Comparison of ENCODE assay signal across 21 cellular contexts in the genomic region with DNA sequence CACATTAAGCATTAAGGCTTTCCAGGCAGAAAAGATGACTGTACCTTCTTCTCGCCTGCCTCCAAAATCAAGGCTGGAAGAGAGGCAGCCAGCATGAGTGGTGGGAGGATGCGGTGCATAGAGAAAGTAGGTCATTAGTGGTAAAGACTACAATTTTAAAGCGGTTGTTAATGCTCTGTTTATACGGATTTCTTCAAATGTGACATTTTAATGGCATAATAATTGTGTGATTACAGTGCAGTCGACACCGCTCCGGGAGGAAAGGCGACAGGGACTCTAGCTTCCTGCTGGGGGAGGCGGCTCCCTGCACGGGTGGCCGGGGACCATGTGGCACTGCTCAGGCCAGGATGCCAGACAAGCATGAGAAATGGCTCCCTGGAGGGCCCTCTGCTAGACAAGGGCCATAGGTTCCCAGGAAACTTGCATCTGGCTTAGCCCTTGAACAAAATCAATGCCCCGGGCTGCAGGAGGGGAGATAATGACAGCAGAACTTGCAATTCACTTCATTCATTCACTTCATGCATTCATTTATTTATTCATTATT.
DNase-seq lines count a peak whose midpoint lies in the region; ATAC-seq and TF ChIP-seq lines count a peak whose summit lies in the region.
"Had no signal": no experiment of that assay in that cellular context is flagged by ENCODE, and none has a peak within 500 bp of the region (broad histone marks: within the 10 kb centered on the region; RNA-seq: fewer than 3 reads in every experiment).

No MANE protein-coding gene starts in this region.

- no peak overlapping the region for H3K27ac Mint-ChIP-seq in activated naive CD8-positive, alpha-beta T cell treated with anti-CD3 and anti-CD28 coated beads for 36 hours
- H3K27ac Mint-ChIP-seq: activated B cell treated with CpG ODN at 0.5 μM for 24 hours; stimulated activated memory B cell treated with anti-CD40 and anti-IgM and Interleukin-4, amounts not matched to agents 10 μg/mL and 1 μg/mL and 100 μg/mL, for 72 hours had no signal

- H3K27me3 ChIP-seq in adrenal gland (no peaks in the 10 kb centered on the region), neural cell (ENCODE audit: insufficient read depth, low read depth, low read length) (peaks cover 9% of the 10 kb centered on the region)

- H3K9me3 Mint-ChIP-seq in activated naive CD8-positive, alpha-beta T cell treated with anti-CD3 and anti-CD28 coated beads for 36 hours, result no peaks in the 10 kb centered on the region
- H3K9me3 Mint-ChIP-seq: activated B cell treated with CpG ODN at 0.5 μM for 24 hours; activated naive CD4-positive, alpha-beta T cell treated with anti-CD3 and anti-CD28 coated beads, Interleukin-2, amount 50 U/mL, for 72 hours; stimulated activated memory B cell treated with anti-CD40 and anti-IgM and Interleukin-4, amounts not matched to agents 10 μg/mL and 1 μg/mL and 100 μg/mL, for 72 hours had no signal

- peaks cover 0 to 8% of the 10 kb centered on the region in 2 donors for H3K4me1 ChIP-seq in adrenal gland (replicated peaks in 1 of 2)
- H3K4me1 ChIP-seq: upper lobe of right lung had no signal

- no peak overlapping the region for H2AFZ ChIP-seq in neural cell (ENCODE audit: low read depth, low read length)
- H2AFZ ChIP-seq: PC-9 had no signal

- no peaks in the 10 kb centered on the region for H3F3A ChIP-seq in neural cell (ENCODE audit: insufficient read depth, low read length, poor library complexity, severe bottlenecking)

- no peaks in the 10 kb centered on the region for H4K20me1 ChIP-seq in neural cell (ENCODE audit: insufficient read depth)

- H3K9me2 ChIP-seq in neural cell (ENCODE audit: insufficient read depth, low read length), result no peaks in the 10 kb centered on the region

- WGBS in adrenal gland, 4 donors, result 41 to 61% (median 52%) methylated on average over 12 of the region's 12 CpGs

- TF ChIP-seq CTCF in adrenal gland (IDR thresholded peaks at IDR 0.05) (no peak), neural cell (IDR thresholded peaks at IDR 0.05; ENCODE audit: poor library complexity, severe bottlenecking) (no peak)

- TF ChIP-seq RAD21 in neural cell (conservative IDR thresholded peaks at IDR 0.05), result peak; percentile 39

- H3K9ac ChIP-seq in neural cell (ENCODE audit: low read length), result no peak overlapping the region

- peak; percentile 15 for DNase-seq in DMS 273 (lab: John Stamatoyannopoulos, UW; ENCODE audit: unreplicated experiment)
- no peak for DNase-seq in DMS 273 treated with DMSO at 0.1 percent for 48 hours (lab: John Stamatoyannopoulos, UW)
- peak; percentile 68 to 86 for DNase-seq in NCI-H187 (lab: John Stamatoyannopoulos, UW)
- DNase-seq in adrenal gland, result peak in 5 of 7 donors; percentile 8 to 58 (median 23)
- no peak for DNase-seq in activated naive CD8-positive, alpha-beta T cell treated with anti-CD3 and anti-CD28 coated beads for 36 hours
- DNase-seq: activated B cell treated with CpG ODN at 0.5 μM for 24 hours; EL; kidney glomerular epithelial cell; NCI-H1105; NCI-H2171 treated with DMSO at 0.1 percent for 48 hours; PC-9; Right ventricle myocardium superior; stimulated activated CD4-positive, alpha-beta T cell treated with anti-CD3 and anti-CD28 coated beads, Interleukin-2, amount 100 ng/mL, for 48 hours; SW 1271; upper lobe of right lung had no signal

- H3K4me3 ChIP-seq in adrenal gland (no peak overlapping the region), neural cell (ENCODE audit: low read length) (peak overlapping the region; percentile 33)
- H3K4me3 ChIP-seq: PC-9, upper lobe of right lung had no signal

- no peak overlapping the region for H3K4me3 Mint-ChIP-seq in activated naive CD8-positive, alpha-beta T cell treated with anti-CD3 and anti-CD28 coated beads for 36 hours
- H3K4me3 Mint-ChIP-seq: activated B cell treated with CpG ODN at 0.5 μM for 24 hours; stimulated activated memory B cell treated with anti-CD40 and anti-IgM and Interleukin-4, amounts not matched to agents 10 μg/mL and 1 μg/mL and 100 μg/mL, for 72 hours had no signal

- H3K9me3 ChIP-seq in adrenal gland (replicated peaks in 1 of 3), result no peaks in the 10 kb centered on the region
- no peaks in the 10 kb centered on the region for H3K9me3 ChIP-seq in neural cell (ENCODE audit: low read length)
- H3K9me3 ChIP-seq: upper lobe of right lung had no signal

- H3K4me1 Mint-ChIP-seq in activated naive CD8-positive, alpha-beta T cell treated with anti-CD3 and anti-CD28 coated beads for 36 hours, result no peaks in the 10 kb centered on the region

- intact Hi-C loops in adrenal gland (cut with DNase I), result no loop called here

- TF ChIP-seq POLR2A in adrenal gland (IDR thresholded peaks at IDR 0.05), result no peak

- ATAC-seq in GM21528 (IDR thresholded peaks at IDR 0.05; ENCODE audit: low FRiP score, unreplicated experiment) (no peak), GM21367 (IDR thresholded peaks at IDR 0.05; ENCODE audit: unreplicated experiment) (no peak)
- ATAC-seq: activated naive CD4-positive, alpha-beta T cell treated with anti-CD3 and anti-CD28 coated beads, Interleukin-2, amount 50 U/mL, for 72 hours; stimulated activated memory B cell treated with anti-CD40 and anti-IgM and Interleukin-4, amounts not matched to agents 10 μg/mL and 1 μg/mL and 100 μg/mL, for 72 hours; upper lobe of right lung had no signal

- H3K36me3 ChIP-seq in adrenal gland (replicated peaks in 1 of 2), result no peaks in the 10 kb centered on the region
- no peaks in the 10 kb centered on the region for H3K36me3 ChIP-seq in neural cell (ENCODE audit: insufficient read depth, low read length)
- H3K36me3 ChIP-seq: upper lobe of right lung had no signal

- no peaks in the 10 kb centered on the region for H3K36me3 Mint-ChIP-seq in activated naive CD8-positive, alpha-beta T cell treated with anti-CD3 and anti-CD28 coated beads for 36 hours
- H3K36me3 Mint-ChIP-seq: activated naive CD4-positive, alpha-beta T cell treated with anti-CD3 and anti-CD28 coated beads, Interleukin-2, amount 50 U/mL, for 72 hours; stimulated activated memory B cell treated with anti-CD40 and anti-IgM and Interleukin-4, amounts not matched to agents 10 μg/mL and 1 μg/mL and 100 μg/mL, for 72 hours had no signal

- peak; percentile 95 for TF ChIP-seq EP300 in neural cell (conservative IDR thresholded peaks at IDR 0.05; ENCODE audit: poor library complexity, severe bottlenecking)

- no peak overlapping the region for H3K4me2 ChIP-seq in neural cell (ENCODE audit: low read length)
- H3K4me2 ChIP-seq: PC-9 had no signal

- H3K27ac ChIP-seq in adrenal gland (no peak overlapping the region), neural cell (ENCODE audit: low read length) (peak overlapping the region; percentile 70)
- H3K27ac ChIP-seq: 22Rv1, PC-9, upper lobe of right lung had no signal

- peaks cover 10% of the 10 kb centered on the region for H3K27me3 Mint-ChIP-seq in activated naive CD8-positive, alpha-beta T cell treated with anti-CD3 and anti-CD28 coated beads for 36 hours
- H3K27me3 Mint-ChIP-seq: activated B cell treated with CpG ODN at 0.5 μM for 24 hours; stimulated activated memory B cell treated with anti-CD40 and anti-IgM and Interleukin-4, amounts not matched to agents 10 μg/mL and 1 μg/mL and 100 μg/mL, for 72 hours had no signal

- no peaks in the 10 kb centered on the region for H3K79me2 ChIP-seq in neural cell (replicated peaks; ENCODE audit: insufficient read depth, low read length)

TF ChIP-seq in neural cell, 6 proteins besides CTCF, POLR2A, EP300 and RAD21:
- TF ChIP-seq, protein P1, sequence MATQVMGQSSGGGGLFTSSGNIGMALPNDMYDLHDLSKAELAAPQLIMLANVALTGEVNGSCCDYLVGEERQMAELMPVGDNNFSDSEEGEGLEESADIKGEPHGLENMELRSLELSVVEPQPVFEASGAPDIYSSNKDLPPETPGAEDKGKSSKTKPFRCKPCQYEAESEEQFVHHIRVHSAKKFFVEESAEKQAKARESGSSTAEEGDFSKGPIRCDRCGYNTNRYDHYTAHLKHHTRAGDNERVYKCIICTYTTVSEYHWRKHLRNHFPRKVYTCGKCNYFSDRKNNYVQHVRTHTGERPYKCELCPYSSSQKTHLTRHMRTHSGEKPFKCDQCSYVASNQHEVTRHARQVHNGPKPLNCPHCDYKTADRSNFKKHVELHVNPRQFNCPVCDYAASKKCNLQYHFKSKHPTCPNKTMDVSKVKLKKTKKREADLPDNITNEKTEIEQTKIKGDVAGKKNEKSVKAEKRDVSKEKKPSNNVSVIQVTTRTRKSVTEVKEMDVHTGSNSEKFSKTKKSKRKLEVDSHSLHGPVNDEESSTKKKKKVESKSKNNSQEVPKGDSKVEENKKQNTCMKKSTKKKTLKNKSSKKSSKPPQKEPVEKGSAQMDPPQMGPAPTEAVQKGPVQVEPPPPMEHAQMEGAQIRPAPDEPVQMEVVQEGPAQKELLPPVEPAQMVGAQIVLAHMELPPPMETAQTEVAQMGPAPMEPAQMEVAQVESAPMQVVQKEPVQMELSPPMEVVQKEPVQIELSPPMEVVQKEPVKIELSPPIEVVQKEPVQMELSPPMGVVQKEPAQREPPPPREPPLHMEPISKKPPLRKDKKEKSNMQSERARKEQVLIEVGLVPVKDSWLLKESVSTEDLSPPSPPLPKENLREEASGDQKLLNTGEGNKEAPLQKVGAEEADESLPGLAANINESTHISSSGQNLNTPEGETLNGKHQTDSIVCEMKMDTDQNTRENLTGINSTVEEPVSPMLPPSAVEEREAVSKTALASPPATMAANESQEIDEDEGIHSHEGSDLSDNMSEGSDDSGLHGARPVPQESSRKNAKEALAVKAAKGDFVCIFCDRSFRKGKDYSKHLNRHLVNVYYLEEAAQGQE (IDR thresholded peaks at IDR 0.05; ENCODE audit: borderline replicate concordance), result peak; percentile 36
- no peak for TF ChIP-seq EZH2 (IDR thresholded peaks at IDR 0.05; ENCODE audit: borderline replicate concordance, insufficient read depth, low read length, poor library complexity, severe bottlenecking)
- no peak for TF ChIP-seq TAF1 (IDR thresholded peaks at IDR 0.05; ENCODE audit: low read depth)
- TF ChIP-seq MXI1 (conservative IDR thresholded peaks at IDR 0.05; ENCODE audit: poor library complexity, severe bottlenecking), result peak; percentile 64
- peak; percentile 38 for TF ChIP-seq SMC3 (conservative IDR thresholded peaks at IDR 0.05; ENCODE audit: poor library complexity)
- TF ChIP-seq POLR2AphosphoS5 (IDR thresholded peaks at IDR 0.05), result peak; percentile 96

Comparison
In these comparisons a context has a peak if more than half of its experiments do, and no peak if none do; other contexts are left out.
1. DNase-seq: peak in DMS 273 (single experiment), NCI-H187 (2 of 2) and adrenal gland (5 of 7); none in DMS 273 treated with DMSO at 0.1 percent for 48 hours (single experiment) and activated naive CD8-positive, alpha-beta T cell treated with anti-CD3 and anti-CD28 coated beads for 36 hours (single experiment).